ENCODE assay signal across 1 cellular context in genomic region chr11:65890324-65891179, GRCh38.
TF ChIP-seq lines count a peak whose summit lies in the region.

TSS of gene CCDC85B (plus strand) at chr11:65890673. CDS start at chr11:65890784, 111 bp downstream.

TF ChIP-seq in WTC11, 78 proteins besides CTCF, POLR2A, EP300 and RAD21 (continued from another document and continues in another):
- TF ChIP-seq ZSCAN18 (CRISPR knock-in tag; IDR thresholded peaks at IDR 0.05) (no peak), FOXP1 (CRISPR knock-in tag; IDR thresholded peaks at IDR 0.05; ENCODE audit: borderline replicate concordance) (peak; percentile 98), ZBTB21 (CRISPR knock-in tag; IDR thresholded peaks at IDR 0.05; ENCODE audit: borderline replicate concordance) (peak; percentile 79; the same call in 1 of the 2 replicates), USF2 (CRISPR knock-in tag; IDR thresholded peaks at IDR 0.05) (peak; percentile 62), ZNF423 (CRISPR knock-in tag; IDR thresholded peaks at IDR 0.05) (no peak), ZNF232 (CRISPR knock-in tag; IDR thresholded peaks at IDR 0.05) (peak; percentile 79; the same call in 1 of the 2 replicates), NFE2L1 (CRISPR knock-in tag; IDR thresholded peaks at IDR 0.05) (peak; percentile 80; the same call in 1 of the 2 replicates), MAX (CRISPR knock-in tag; IDR thresholded peaks at IDR 0.05) (peak; percentile 93; the same call in 1 of the 2 replicates), ZNF121 (CRISPR knock-in tag; IDR thresholded peaks at IDR 0.05) (no peak), TEAD1 (CRISPR knock-in tag; IDR thresholded peaks at IDR 0.05) (peak; percentile 95), AR (CRISPR knock-in tag; IDR thresholded peaks at IDR 0.05) (no peak), PREB (CRISPR knock-in tag; IDR thresholded peaks at IDR 0.05; ENCODE audit: borderline replicate concordance) (peak; percentile 73; the same call in 1 of the 2 replicates), IRF1 (CRISPR knock-in tag; IDR thresholded peaks at IDR 0.05) (peak; percentile 56; the same call in 1 of the 2 replicates), ZNF281 (CRISPR knock-in tag; IDR thresholded peaks at IDR 0.05) (0 out of 2 replicates have a peak, but pooled peaks have one; percentile 20), GABPB1 (CRISPR knock-in tag; IDR thresholded peaks at IDR 0.05) (peak; percentile 56; the same call in 1 of the 2 replicates), SMAD3 (CRISPR knock-in tag; IDR thresholded peaks at IDR 0.05; ENCODE audit: borderline replicate concordance) (peak; percentile 91; the same call in 1 of the 2 replicates), CREM (CRISPR knock-in tag; IDR thresholded peaks at IDR 0.05) (peak; percentile 80; the same call in 1 of the 2 replicates), FOXK1 (CRISPR knock-in tag; IDR thresholded peaks at IDR 0.05) (peak; percentile 92; the same call in 1 of the 2 replicates), JAZF1 (CRISPR knock-in tag; IDR thresholded peaks at IDR 0.05) (no peak), ESRRA (CRISPR knock-in tag; IDR thresholded peaks at IDR 0.05; ENCODE audit: borderline replicate concordance) (peak; percentile 89; the same call in 1 of the 2 replicates), ZNF532 (CRISPR knock-in tag; IDR thresholded peaks at IDR 0.05; ENCODE audit: borderline replicate concordance) (no peak), TCF7 (CRISPR knock-in tag; IDR thresholded peaks at IDR 0.05; ENCODE audit: low read depth) (peak; percentile 69; the same call in 1 of the 2 replicates), CBFB (CRISPR knock-in tag; IDR thresholded peaks at IDR 0.05; ENCODE audit: low read depth) (peak; percentile 88; the same call in 1 of the 2 replicates), USF1 (CRISPR knock-in tag; IDR thresholded peaks at IDR 0.05) (no peak), FOXP4 (CRISPR knock-in tag; IDR thresholded peaks at IDR 0.05) (peak; percentile 95; the same call in 1 of the 2 replicates), E2F5 (CRISPR knock-in tag; IDR thresholded peaks at IDR 0.05) (peak; percentile 87), TP53 (CRISPR knock-in tag; IDR thresholded peaks at IDR 0.05) (peak; percentile 94), ZNF138 (CRISPR knock-in tag; conservative IDR thresholded peaks at IDR 0.05) (peak; percentile 91; the same call in 1 of the 2 replicates), NFYB (CRISPR knock-in tag; conservative IDR thresholded peaks at IDR 0.05; ENCODE audit: low read depth) (peak; percentile 43; the same call in 1 of the 2 replicates), RORB (CRISPR knock-in tag; IDR thresholded peaks at IDR 0.05) (no peak)
